26 cellular contexts compared by ENCODE assay signal in genomic region chr6:16647422-16647821, GRCh38.
"Had no signal": no experiment of that assay in that cellular context is flagged by ENCODE, and none has a peak within 500 bp of the region (broad histone marks: within the 10 kb centered on the region; RNA-seq: fewer than 3 reads in every experiment).

No MANE protein-coding gene starts in this region.

- DNase-seq: colonic mucosa; cortex of kidney; effector CD8-positive, alpha-beta T cell; effector memory CD8-positive, alpha-beta T cell; endodermal cell; erythroblast; esophagus squamous epithelium; foreskin fibroblast; foreskin melanocyte; gastrocnemius medialis; glutamatergic neuron; head of caudate nucleus; heart right ventricle; hippocampal formation; left cardiac atrium; left lung; left ventricle myocardium superior; lower lobe of right lung; mesenchymal stem cell; mucosa of descending colon; naive B cell had no signal

- ATAC-seq: effector memory CD8-positive, alpha-beta T cell; esophagus mucosa; gastrocnemius medialis; heart right ventricle; left cardiac atrium; left lung; left ventricle myocardium superior; lower lobe of right lung; mucosa of descending colon had no signal

- H3K9me3 ChIP-seq: colonic mucosa, esophagus squamous epithelium, gastrocnemius medialis, heart right ventricle, left lung, lower lobe of right lung, mucosa of descending colon had no signal

- H3K27me3 ChIP-seq: colonic mucosa, esophagus squamous epithelium, gastrocnemius medialis, heart right ventricle, left lung had no signal

- H3K36me3 ChIP-seq: colonic mucosa, gastrocnemius medialis had no signal

- FAIRE-seq: endometrium, islet of Langerhans, keratinocyte had no signal

- H3K4me1 ChIP-seq: colonic mucosa, gastrocnemius medialis had no signal

- H3K27ac ChIP-seq: colonic mucosa, epithelial cell of prostate, esophagus squamous epithelium, gastrocnemius medialis, heart right ventricle, left lung, lower lobe of right lung had no signal

- H3K4me3 ChIP-seq: colonic mucosa, esophagus squamous epithelium, gastrocnemius medialis, heart right ventricle, left lung, lower lobe of right lung, mucosa of descending colon had no signal
